8 cellular contexts compared by ENCODE assay signal in the genomic region with DNA sequence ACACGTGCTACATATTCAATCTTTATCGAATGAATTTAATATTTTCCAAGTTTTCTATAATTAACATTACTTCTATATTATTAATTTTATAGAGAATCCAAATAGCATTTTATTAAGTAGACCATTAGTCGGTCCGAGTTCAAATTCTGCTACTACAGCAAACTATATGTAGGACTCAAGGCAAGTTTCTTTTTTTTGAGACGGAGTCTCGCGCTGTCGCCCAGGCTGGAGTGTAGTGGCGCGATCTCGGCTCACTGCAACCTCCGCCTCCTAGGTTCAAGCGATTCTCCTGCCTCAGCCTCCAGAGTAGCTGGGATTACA. TPM values are rescaled to one million over a fixed set of nuclear protein-coding genes. Genes with fewer than 3 reads are reported as not detected.
DNase-seq lines count a peak whose midpoint lies in the region; ATAC-seq and TF ChIP-seq lines count a peak whose summit lies in the region.
"Not testable (repeated sequence)": the region's sequence is repeated elsewhere in the genome, so short reads cannot be mapped to it uniquely, and the experiment has no call there.

No MANE protein-coding gene starts in this region.

- not testable (repeated sequence) for H4K20me1 ChIP-seq in OCI-LY1 (ENCODE audit: insufficient read depth, low read length)

- intact Hi-C loops in CD14-positive monocyte (cut with micrococcal nuclease); left ventricle myocardium superior (cut with micrococcal nuclease): not testable (repeated sequence)
- intact Hi-C loops in colonic mucosa (cut with DNase I): loop anchor here (10.0 kb wide), 1 partner anchor 110 kb away; a partner anchor contains a TSS

- peaks cover 19% of the 10 kb centered on the region for H3K4me1 Mint-ChIP-seq in CD14-positive monocyte
- peaks cover 36% of the 10 kb centered on the region for H3K4me1 Mint-ChIP-seq in activated T-cell treated with anti-CD3 and anti-CD28 coated beads, Interleukin-2, amount 50 U/mL, for 24 hours (ENCODE audit: low read depth)
- peaks cover 27 to 40% (median 31%) of the 10 kb centered on the region in 3 donors for H3K4me1 Mint-ChIP-seq in naive B cell
- H3K4me1 Mint-ChIP-seq in stimulated activated naive B cell treated with anti-CD40 and anti-IgM and Interleukin-4, amounts not matched to agents 10 μg/mL and 1 μg/mL and 100 μg/mL, for 72 hours: peaks cover 14 to 31% of the 10 kb centered on the region in 2 donors

- H3K79me2 ChIP-seq in OCI-LY1 (ENCODE audit: insufficient read depth, low read length): peaks cover 18% of the 10 kb centered on the region

- H3K27me3 Mint-ChIP-seq in CD14-positive monocyte (ENCODE audit: low read depth in 3 of 3); activated T-cell treated with anti-CD3 and anti-CD28 coated beads, Interleukin-2, amount 50 U/mL, for 24 hours; naive B cell; stimulated activated naive B cell treated with anti-CD40 and anti-IgM and Interleukin-4, amounts not matched to agents 10 μg/mL and 1 μg/mL and 100 μg/mL, for 72 hours: not testable (repeated sequence)

- H3K4me3 Mint-ChIP-seq in CD14-positive monocyte: peak overlapping the region; percentile 96 to 98
- peak overlapping the region; percentile 100 for H3K4me3 Mint-ChIP-seq in activated T-cell treated with anti-CD3 and anti-CD28 coated beads, Interleukin-2, amount 50 U/mL, for 24 hours
- H3K4me3 Mint-ChIP-seq in naive B cell: peak overlapping the region; percentile 94 to 99 (median 99)
- peak overlapping the region; percentile 95 for H3K4me3 Mint-ChIP-seq in stimulated activated naive B cell treated with anti-CD40 and anti-IgM and Interleukin-4, amounts not matched to agents 10 μg/mL and 1 μg/mL and 100 μg/mL, for 72 hours

- H2AFZ ChIP-seq in OCI-LY1 (ENCODE audit: low read length): not testable (repeated sequence)

- in situ Hi-C loops in HAP-1 (cut with MboI; ENCODE audit: low sequenced_read_pairs): not testable (repeated sequence)

- not testable (repeated sequence) for H3K9me2 ChIP-seq in OCI-LY1 (ENCODE audit: low read depth, low read length)

- not testable (repeated sequence) for H3K36me3 Mint-ChIP-seq in CD14-positive monocyte, naive B cell
- peaks cover 33% of the 10 kb centered on the region for H3K36me3 Mint-ChIP-seq in activated T-cell treated with anti-CD3 and anti-CD28 coated beads, Interleukin-2, amount 50 U/mL, for 24 hours (ENCODE audit: low read depth)
- peaks cover 7 to 10% of the 10 kb centered on the region in 2 donors for H3K36me3 Mint-ChIP-seq in stimulated activated naive B cell treated with anti-CD40 and anti-IgM and Interleukin-4, amounts not matched to agents 10 μg/mL and 1 μg/mL and 100 μg/mL, for 72 hours

- not testable (repeated sequence) for H3K27me3 ChIP-seq in HAP-1 (ENCODE audit: low read depth); OCI-LY1 (ENCODE audit: insufficient read depth, low read length); colonic mucosa

- H3K4me1 ChIP-seq in HAP-1 (peaks cover 11% of the 10 kb centered on the region), OCI-LY1 (ENCODE audit: insufficient read depth, low read length, severe bottlenecking) (peaks cover 33% of the 10 kb centered on the region)
- H3K4me1 ChIP-seq in colonic mucosa: not testable (repeated sequence)

- peak overlapping the region; percentile 71 for H3K27ac ChIP-seq in OCI-LY1 (ENCODE audit: low read depth, low read length, poor library complexity, severe bottlenecking)
- peak overlapping the region; percentile 93 for H3K27ac ChIP-seq in colonic mucosa

- H3F3A ChIP-seq in OCI-LY1 (ENCODE audit: insufficient read depth, low read length): not testable (repeated sequence)

- H3K27ac Mint-ChIP-seq in CD14-positive monocyte (peak overlapping the region; percentile 92 to 97 (median 96)), naive B cell (peak overlapping the region; percentile 94 to 99 (median 97))
- peak overlapping the region; percentile 99 for H3K27ac Mint-ChIP-seq in activated T-cell treated with anti-CD3 and anti-CD28 coated beads, Interleukin-2, amount 50 U/mL, for 24 hours
- peak overlapping the region; percentile 98 for H3K27ac Mint-ChIP-seq in stimulated activated naive B cell treated with anti-CD40 and anti-IgM and Interleukin-4, amounts not matched to agents 10 μg/mL and 1 μg/mL and 100 μg/mL, for 72 hours

- H3K9ac ChIP-seq in OCI-LY1 (ENCODE audit: low read length) (peak overlapping the region; percentile 77), colonic mucosa (ENCODE audit: low read depth in 2 of 2, low read length in 2 of 2) (peak overlapping the region; percentile 20 to 87)

- TF ChIP-seq CTCF in CD14-positive monocyte (IDR thresholded peaks at IDR 0.05); OCI-LY1 (IDR thresholded peaks at IDR 0.05; ENCODE audit: low read length); colonic mucosa (IDR thresholded peaks at IDR 0.05): not testable (repeated sequence)

- not testable (repeated sequence) for H3K9me3 Mint-ChIP-seq in CD14-positive monocyte; activated T-cell treated with anti-CD3 and anti-CD28 coated beads, Interleukin-2, amount 50 U/mL, for 24 hours; naive B cell; stimulated activated naive B cell treated with anti-CD40 and anti-IgM and Interleukin-4, amounts not matched to agents 10 μg/mL and 1 μg/mL and 100 μg/mL, for 72 hours

- H3K36me3 ChIP-seq in HAP-1 (replicated peaks); OCI-LY1 (ENCODE audit: insufficient read depth, low read length); colonic mucosa: not testable (repeated sequence)

- not testable (repeated sequence) for DNase-seq in CD14-positive monocyte (ENCODE audit: low spot score); HAP-1 (ENCODE audit: low spot score in 2 of 2); activated T-cell treated with anti-CD3 and anti-CD28 coated beads, Interleukin-2, amount 50 U/mL, for 24 hours; colonic mucosa; left ventricle myocardium superior; naive B cell; stimulated activated naive B cell treated with anti-CD40 and anti-IgM and Interleukin-4, amounts not matched to agents 10 μg/mL and 1 μg/mL and 100 μg/mL, for 72 hours

- H3K9me3 ChIP-seq in HAP-1; OCI-LY1 (ENCODE audit: low read length); colonic mucosa: not testable (repeated sequence)

- ATAC-seq in left ventricle myocardium superior: peak; percentile 10
- ATAC-seq in naive B cell (ENCODE audit: low read depth in 2 of 2): peak in 1 of 2 donors; percentile 12
- peak; percentile 28 to 35 for ATAC-seq in stimulated activated naive B cell treated with anti-CD40 and anti-IgM and Interleukin-4, amounts not matched to agents 10 μg/mL and 1 μg/mL and 100 μg/mL, for 72 hours (replicated peaks)

- H3K4me2 ChIP-seq in OCI-LY1 (ENCODE audit: low read length): peak overlapping the region; percentile 81

- H3K4me3 ChIP-seq in HAP-1 (peak overlapping the region; percentile 84), OCI-LY1 (ENCODE audit: low read depth, low read length, poor library complexity, severe bottlenecking) (peak overlapping the region; percentile 73), colonic mucosa (peak overlapping the region; percentile 73)

RNA-seq across cellular contexts. Expression of a gene that starts 0.7 kb away (rescaled TPM):
- polyA plus RNA-seq in CD14-positive monocyte (10 to 100 TPM in 1 of 2 donors, 1 to 10 TPM in 1; 8.6 to 12.2 TPM), naive B cell (ENCODE audit: low read depth in 6 of 6) (10 to 100 TPM in 3 of 6 donors, 1 to 10 TPM in 2, under 1 TPM in 1; 0.24 to 18.2 (median 9.9) TPM)
- total RNA-seq in colonic mucosa (10 to 100 TPM; 17.9 to 23.4 TPM), left ventricle myocardium superior (14.4 TPM)
